ENCODE assay signal across 2 cellular contexts in the genomic region with DNA sequence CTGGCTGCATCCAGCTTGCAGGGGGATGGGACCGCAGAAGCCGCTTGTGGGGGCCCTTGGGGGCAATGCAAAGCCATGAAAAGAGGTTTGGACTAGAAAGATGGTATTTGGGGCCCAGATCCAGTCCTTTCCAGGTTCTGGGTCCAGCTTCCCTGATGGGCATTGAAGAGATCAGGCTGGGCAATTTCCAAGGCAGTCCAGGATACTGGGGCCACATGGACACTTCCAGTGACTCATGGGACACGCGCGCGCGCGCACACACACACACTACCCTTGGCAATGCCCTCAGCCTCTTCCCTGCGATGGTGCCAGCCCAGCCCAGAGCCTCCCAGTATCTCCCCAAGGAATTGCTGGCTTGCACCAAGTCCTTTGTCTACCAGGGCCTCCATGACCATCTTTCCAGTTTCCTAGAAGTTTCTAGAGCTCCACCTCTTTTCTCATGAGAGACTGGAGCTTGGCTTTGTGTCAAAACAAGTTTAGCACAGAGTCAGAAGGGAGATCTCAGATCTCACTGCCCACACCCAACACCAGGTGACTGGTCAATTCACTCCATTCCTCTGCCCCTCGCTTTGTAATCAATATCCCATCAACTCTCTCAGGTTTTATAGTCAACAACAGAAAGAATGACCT.
TF ChIP-seq lines count a peak whose summit lies in the region.

No MANE protein-coding gene starts in this region.

TF ChIP-seq in HEK293, 187 proteins besides CTCF, POLR2A, EP300 and RAD21:
- peak; percentile 76 for TF ChIP-seq PRDM4 (tag by site-specific recombination; IDR thresholded peaks at IDR 0.05)
- no peak for TF ChIP-seq ZNF610 (tag by site-specific recombination; IDR thresholded peaks at IDR 0.05; ENCODE audit: borderline replicate concordance)
- 0 out of 2 replicates have a peak, but pooled peaks have one; percentile 13 for TF ChIP-seq PRDM10 (tag by site-specific recombination; IDR thresholded peaks at IDR 0.05)
- no peak for TF ChIP-seq ZNF23 (tag by site-specific recombination; IDR thresholded peaks at IDR 0.05; ENCODE audit: borderline replicate concordance)

TF ChIP-seq in H1, 55 proteins besides CTCF, POLR2A, EP300 and RAD21:
- no peak for TF ChIP-seq SP1 (IDR thresholded peaks at IDR 0.05; ENCODE audit: low read depth, low read length)
- TF ChIP-seq PHF8 (conservative IDR thresholded peaks at IDR 0.05; ENCODE audit: low read depth, low read length), result no peak
- no peak for TF ChIP-seq CHD7 (IDR thresholded peaks at IDR 0.05; ENCODE audit: insufficient replicate concordance, low read length)
- TF ChIP-seq JUND (IDR thresholded peaks at IDR 0.05; ENCODE audit: low read length), result no peak
- TF ChIP-seq RNF2 (IDR thresholded peaks at IDR 0.05; ENCODE audit: borderline replicate concordance, low read depth, low read length, missing control alignments, poor library complexity, severe bottlenecking), result no peak
- TF ChIP-seq EGR1 (IDR thresholded peaks at IDR 0.05; ENCODE audit: borderline replicate concordance, low read depth, low read length), result no peak
- no peak for TF ChIP-seq SIX5 (IDR thresholded peaks at IDR 0.05; ENCODE audit: low read depth, low read length)
- no peak for TF ChIP-seq SAP30 (IDR thresholded peaks at IDR 0.05; ENCODE audit: insufficient read depth, insufficient replicate concordance, low read length)
- TF ChIP-seq HDAC6 (IDR thresholded peaks at IDR 0.05; ENCODE audit: low read depth, low read length), result no peak
- no peak for TF ChIP-seq EZH2 (IDR thresholded peaks at IDR 0.05; ENCODE audit: low read depth, low read length, severe bottlenecking)
- TF ChIP-seq SP2 (IDR thresholded peaks at IDR 0.05; ENCODE audit: low read length), result no peak
- no peak for TF ChIP-seq HDAC2 (IDR thresholded peaks at IDR 0.05; ENCODE audit: borderline replicate concordance in 1 of 2, low read depth in 2 of 2, low read length in 2 of 2)
